In genomic region chr7:154342971-154343633, GRCh38 we compare ENCODE assay signal across 26 cellular contexts.
"Had no signal": no experiment of that assay in that cellular context is flagged by ENCODE, and none has a peak within 500 bp of the region (broad histone marks: within the 10 kb centered on the region; RNA-seq: fewer than 3 reads in every experiment).

No MANE protein-coding gene starts in this region.

- H3K27me3 Mint-ChIP-seq: naive thymus-derived CD4-positive, alpha-beta T cell had no signal

- DNase-seq: cortex of kidney; effector CD4-positive, alpha-beta T cell; foreskin fibroblast; gastrocnemius medialis; left cardiac atrium; left lung; mesenchymal stem cell; midbrain; naive thymus-derived CD4-positive, alpha-beta T cell; nucleus accumbens; stimulated activated CD4-positive, alpha-beta T cell treated with anti-CD3 and anti-CD28 coated beads, Interleukin-12 subunit alpha, Interleukin-12 subunit beta, amount 100 ng/mL, for 4 hours; stimulated activated CD4-positive, alpha-beta T cell treated with anti-CD3 and anti-CD28 coated beads, Interleukin-1b, Interleukin-23, amount 100 ng/mL, for 48 hours; stimulated activated CD4-positive, alpha-beta T cell treated with anti-CD3 and anti-CD28 coated beads, Interleukin-4, amount 100 ng/mL, for 1 hour; stimulated activated CD8-positive, alpha-beta memory T cell treated with anti-CD3 and anti-CD28 coated beads, Interleukin-4, amount 100 ng/mL, for 48 hours; stimulated activated naive CD4-positive, alpha-beta T cell treated with Interleukin-2 at 50 U/mL for 16 hours; testis; upper lobe of left lung; uterus had no signal

- H3K36me3 ChIP-seq: gastrocnemius medialis, left lung, prostate gland, right atrium auricular region, tibial nerve, upper lobe of left lung, uterus had no signal

- ATAC-seq: esophagus mucosa; gastrocnemius medialis; left cardiac atrium; left lung; naive thymus-derived CD4-positive, alpha-beta T cell; sciatic nerve had no signal

- H3K9me3 Mint-ChIP-seq: nephron had no signal

- H3K4me3 Mint-ChIP-seq: naive thymus-derived CD4-positive, alpha-beta T cell; nephron had no signal

- H3K27me3 ChIP-seq: gastrocnemius medialis, left lung, right atrium auricular region, testis, tibial nerve, upper lobe of left lung, uterus had no signal

- H3K4me1 Mint-ChIP-seq: naive thymus-derived CD4-positive, alpha-beta T cell; nephron had no signal

- H3K27ac Mint-ChIP-seq: naive thymus-derived CD4-positive, alpha-beta T cell; nephron had no signal

- H3K4me1 ChIP-seq: gastrocnemius medialis, left lung, prostate gland, right atrium auricular region, testis, tibial nerve had no signal

- H3K27ac ChIP-seq: epithelial cell of prostate, gastrocnemius medialis, left lung, prostate gland, right atrium auricular region, testis, tibial nerve, upper lobe of left lung, uterus had no signal

- H3K9me3 ChIP-seq: gastrocnemius medialis, left lung, prostate gland, right atrium auricular region, testis, uterus had no signal

- H3K36me3 Mint-ChIP-seq: naive thymus-derived CD4-positive, alpha-beta T cell had no signal

- H3K4me3 ChIP-seq: gastrocnemius medialis, left lung, prostate gland, right atrium auricular region, smooth muscle cell, testis, tibial nerve, upper lobe of left lung, uterus had no signal
